24 cellular contexts compared by ENCODE assay signal in genomic region chr10:125802131-125802530, GRCh38. TPM values are rescaled to one million over a fixed set of nuclear protein-coding genes. Genes with fewer than 3 reads are reported as not detected.
"Had no signal": no experiment of that assay in that cellular context is flagged by ENCODE, and none has a peak within 500 bp of the region (broad histone marks: within the 10 kb centered on the region; RNA-seq: fewer than 3 reads in every experiment).

No MANE protein-coding gene starts in this region.

- H3K27ac ChIP-seq: esophagus muscularis mucosa, gastrocnemius medialis, neural progenitor cell, ovary, right lobe of liver, tibial nerve, upper lobe of right lung, vagina had no signal

- H3K9ac ChIP-seq: neural progenitor cell had no signal

- H3K36me3 ChIP-seq: neural progenitor cell, ovary had no signal

- H3K4me3 ChIP-seq: esophagus muscularis mucosa, gastrocnemius medialis, lung, neural progenitor cell, ovary, right lobe of liver, tibial nerve, upper lobe of right lung, vagina had no signal

- H3K4me3 Mint-ChIP-seq: immature natural killer cell; natural killer cell treated with Interleukin-12 subunit alpha and Interleukin-12 subunit beta and Interleukin-15 and Interleukin-18, amount 100 ng/mL, for 72 hours; neural progenitor cell; stimulated activated memory B cell treated with anti-CD40 and anti-IgM and Interleukin-4, amounts not matched to agents 10 μg/mL and 1 μg/mL and 100 μg/mL, for 72 hours; stimulated activated naive CD8-positive, alpha-beta T cell treated with anti-CD3 and anti-CD28 coated beads, Interleukin-15, Interleukin-2, amounts not matched to agents 100 ng/mL and 50 ng/mL, for 24 hours had no signal

- H3K9me3 Mint-ChIP-seq: immature natural killer cell; natural killer cell treated with Interleukin-12 subunit alpha and Interleukin-12 subunit beta and Interleukin-15 and Interleukin-18, amount 100 ng/mL, for 72 hours; neural progenitor cell; stimulated activated memory B cell treated with anti-CD40 and anti-IgM and Interleukin-4, amounts not matched to agents 10 μg/mL and 1 μg/mL and 100 μg/mL, for 72 hours; stimulated activated naive CD8-positive, alpha-beta T cell treated with anti-CD3 and anti-CD28 coated beads, Interleukin-15, Interleukin-2, amounts not matched to agents 100 ng/mL and 50 ng/mL, for 24 hours had no signal

- H3K27ac Mint-ChIP-seq: natural killer cell treated with Interleukin-12 subunit alpha and Interleukin-12 subunit beta and Interleukin-15 and Interleukin-18, amount 100 ng/mL, for 72 hours; neural progenitor cell; stimulated activated memory B cell treated with anti-CD40 and anti-IgM and Interleukin-4, amounts not matched to agents 10 μg/mL and 1 μg/mL and 100 μg/mL, for 72 hours had no signal

- H3K9me3 ChIP-seq: esophagus muscularis mucosa, gastrocnemius medialis, ovary, right lobe of liver, tibial nerve, upper lobe of right lung, vagina had no signal

- H3K27me3 Mint-ChIP-seq: natural killer cell treated with Interleukin-12 subunit alpha and Interleukin-12 subunit beta and Interleukin-15 and Interleukin-18, amount 100 ng/mL, for 72 hours; stimulated activated memory B cell treated with anti-CD40 and anti-IgM and Interleukin-4, amounts not matched to agents 10 μg/mL and 1 μg/mL and 100 μg/mL, for 72 hours; stimulated activated naive CD8-positive, alpha-beta T cell treated with anti-CD3 and anti-CD28 coated beads, Interleukin-15, Interleukin-2, amounts not matched to agents 100 ng/mL and 50 ng/mL, for 24 hours had no signal

- H3K4me2 ChIP-seq: neural progenitor cell had no signal

- H3K27me3 ChIP-seq: esophagus muscularis mucosa, gastrocnemius medialis, neural progenitor cell, ovary, right lobe of liver, tibial nerve, upper lobe of right lung, vagina had no signal

- DNase-seq: cortex of kidney; effector memory CD4-positive, alpha-beta T cell; gastrocnemius medialis; glutamatergic neuron; immature natural killer cell; left colon; left ventricle myocardium superior; mesenchymal stem cell; midbrain; nucleus accumbens; ovary; right lobe of liver; stimulated activated CD4-positive, alpha-beta T cell treated with anti-CD3 and anti-CD28 coated beads, Interleukin-4, amount 100 ng/mL, for 1 hour; stimulated activated CD8-positive, alpha-beta memory T cell treated with anti-CD3 and anti-CD28 coated beads, Interleukin-4, amount 100 ng/mL, for 48 hours; upper lobe of right lung had no signal

- H3K4me1 Mint-ChIP-seq: neural progenitor cell; stimulated activated memory B cell treated with anti-CD40 and anti-IgM and Interleukin-4, amounts not matched to agents 10 μg/mL and 1 μg/mL and 100 μg/mL, for 72 hours had no signal

- ATAC-seq: gastrocnemius medialis; left colon; left ventricle myocardium superior; natural killer cell treated with Interleukin-12 subunit alpha and Interleukin-12 subunit beta and Interleukin-15 and Interleukin-18, amount 100 ng/mL, for 72 hours; right lobe of liver; stimulated activated memory B cell treated with anti-CD40 and anti-IgM and Interleukin-4, amounts not matched to agents 10 μg/mL and 1 μg/mL and 100 μg/mL, for 72 hours; upper lobe of right lung had no signal

- H3K4me1 ChIP-seq: esophagus muscularis mucosa, gastrocnemius medialis, neural progenitor cell, right lobe of liver, tibial nerve, upper lobe of right lung, vagina had no signal

RNA-seq across cellular contexts. Expression of gene MMP21, which starts 26.5 kb away (rescaled TPM):
- total RNA-seq: esophagus muscularis mucosa, fibroblast of villous mesenchyme, gastrocnemius medialis, left colon, left ventricle myocardium superior, upper lobe of right lung, vagina had no signal
